In the genomic region with DNA sequence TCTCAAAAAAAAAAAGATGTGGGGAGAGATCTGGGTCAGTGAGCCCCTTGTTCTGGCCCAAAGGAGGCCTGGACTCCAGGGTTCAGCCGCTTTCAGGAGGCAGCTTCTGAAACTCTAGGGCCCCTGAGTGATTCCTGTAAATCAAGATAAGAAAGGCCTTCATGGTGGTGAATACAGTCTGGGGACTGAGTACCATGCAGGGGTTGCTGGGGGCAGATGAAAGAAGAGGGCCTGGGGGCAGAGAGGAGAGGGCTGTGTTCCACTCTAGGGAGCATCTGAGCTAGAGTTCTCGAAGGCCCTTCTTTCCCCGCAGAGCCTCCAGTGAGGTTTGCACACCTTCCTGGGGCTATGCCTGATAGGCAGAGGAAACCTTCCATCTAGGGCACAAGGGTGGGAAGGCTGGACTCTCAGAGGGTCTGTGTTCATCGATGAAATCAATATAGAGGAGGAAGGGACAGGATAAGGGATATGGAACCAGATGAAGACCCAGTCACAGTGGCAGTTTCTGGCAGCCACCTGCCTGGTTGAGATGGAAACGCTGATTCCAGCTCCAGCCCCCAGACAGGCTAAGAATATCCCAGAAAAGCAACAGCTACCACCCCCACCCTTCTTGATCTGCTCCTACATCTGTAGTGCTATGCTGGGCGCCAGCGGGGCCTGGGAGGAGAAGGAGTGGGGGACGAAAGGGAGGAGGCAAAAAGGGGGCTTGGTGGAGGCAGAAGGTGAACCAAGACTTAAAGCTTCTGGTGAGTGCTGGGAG, we compare ENCODE assay signal across 32 cellular contexts. TPM values are rescaled to one million over a fixed set of nuclear protein-coding genes. Genes with fewer than 3 reads are reported as not detected.
"Had no signal": no experiment of that assay in that cellular context is flagged by ENCODE, and none has a peak within 500 bp of the region (broad histone marks: within the 10 kb centered on the region; RNA-seq: fewer than 3 reads in every experiment).

No MANE protein-coding gene starts in this region.

- ATAC-seq: activated CD8-positive, alpha-beta T cell treated with anti-CD3 and anti-CD28 coated beads, Interleukin-2, amount 10 ng/mL, durations not matched to agents 7 days and 5 days; activated T-helper 17 cell treated with anti-CD3 and anti-CD28 coated beads, Interleukin-2, amount 50 U/mL, for 72 hours; foreskin keratinocyte; left ventricle myocardium superior; natural killer cell; pancreas; right lobe of liver; stimulated activated effector memory CD8-positive, alpha-beta T cell treated with anti-CD3 and anti-CD28 coated beads, Interleukin-12 subunit alpha, Interleukin-12 subunit beta, amount 100 ng/mL, for 72 hours; T-helper 17 cell had no signal

- H3K9me3 Mint-ChIP-seq: activated CD4-positive, alpha-beta T cell treated with anti-CD3 and anti-CD28 coated beads, Interleukin-2, amount 10 ng/mL, durations not matched to agents 7 days and 5 days; activated T-cell treated with anti-CD3 and anti-CD28 coated beads, Interleukin-2, amount 50 U/mL, for 24 hours; activated T-helper 17 cell treated with anti-CD3 and anti-CD28 coated beads, Interleukin-2, amount 50 U/mL, for 72 hours; natural killer cell; stimulated activated effector memory CD8-positive, alpha-beta T cell treated with anti-CD3 and anti-CD28 coated beads, Interleukin-12 subunit alpha, Interleukin-12 subunit beta, amount 100 ng/mL, for 72 hours had no signal

- FAIRE-seq: endometrium, pancreas had no signal

- H3K4me3 ChIP-seq: adrenal gland, breast epithelium, pancreas, right lobe of liver, SJSA1, skin epidermis, stomach, thoracic aorta, upper lobe of left lung had no signal

- H3K27ac Mint-ChIP-seq: activated CD4-positive, alpha-beta T cell treated with anti-CD3 and anti-CD28 coated beads, Interleukin-2, amount 10 ng/mL, durations not matched to agents 7 days and 5 days; activated CD8-positive, alpha-beta T cell treated with anti-CD3 and anti-CD28 coated beads, Interleukin-2, amount 10 ng/mL, durations not matched to agents 7 days and 5 days; activated naive CD8-positive, alpha-beta T cell; activated T-cell treated with anti-CD3 and anti-CD28 coated beads, Interleukin-2, amount 50 U/mL, for 24 hours; activated T-helper 17 cell treated with anti-CD3 and anti-CD28 coated beads, Interleukin-2, amount 50 U/mL, for 72 hours; mesothelial cell of epicardium; natural killer cell; stimulated activated effector memory CD8-positive, alpha-beta T cell treated with anti-CD3 and anti-CD28 coated beads, Interleukin-12 subunit alpha, Interleukin-12 subunit beta, amount 100 ng/mL, for 72 hours; T-helper 17 cell had no signal

- H3K4me1 Mint-ChIP-seq: activated T-helper 17 cell treated with anti-CD3 and anti-CD28 coated beads, Interleukin-2, amount 50 U/mL, for 72 hours; natural killer cell; stimulated activated effector memory CD8-positive, alpha-beta T cell treated with anti-CD3 and anti-CD28 coated beads, Interleukin-12 subunit alpha, Interleukin-12 subunit beta, amount 100 ng/mL, for 72 hours had no signal

- H3K4me3 Mint-ChIP-seq: activated CD4-positive, alpha-beta T cell treated with anti-CD3 and anti-CD28 coated beads, Interleukin-2, amount 10 ng/mL, durations not matched to agents 7 days and 5 days; activated CD8-positive, alpha-beta T cell treated with anti-CD3 and anti-CD28 coated beads, Interleukin-2, amount 10 ng/mL, durations not matched to agents 7 days and 5 days; activated naive CD8-positive, alpha-beta T cell; activated T-cell treated with anti-CD3 and anti-CD28 coated beads, Interleukin-2, amount 50 U/mL, for 24 hours; activated T-helper 17 cell treated with anti-CD3 and anti-CD28 coated beads, Interleukin-2, amount 50 U/mL, for 72 hours; mesothelial cell of epicardium; natural killer cell; stimulated activated effector memory CD8-positive, alpha-beta T cell treated with anti-CD3 and anti-CD28 coated beads, Interleukin-12 subunit alpha, Interleukin-12 subunit beta, amount 100 ng/mL, for 72 hours; T-helper 17 cell had no signal

- DNase-seq: activated CD4-positive, alpha-beta T cell treated with anti-CD3 and anti-CD28 coated beads, Interleukin-2, amount 10 ng/mL, durations not matched to agents 7 days and 5 days; activated CD4-positive, CD25-positive, alpha-beta regulatory T cell treated with anti-CD3 and anti-CD28 coated beads, Interleukin-2, amount 50 U/mL, for 72 hours; activated CD8-positive, alpha-beta T cell treated with anti-CD3 and anti-CD28 coated beads, Interleukin-2, amount 10 ng/mL, durations not matched to agents 7 days and 5 days; activated T-cell treated with anti-CD3 and anti-CD28 coated beads, Interleukin-2, amount 50 U/mL, for 24 hours; adrenal gland; effector CD4-positive, alpha-beta T cell; foreskin keratinocyte; kidney glomerular epithelial cell; left ventricle myocardium superior; mammary epithelial cell; natural killer cell; pancreas; stimulated activated CD4-positive, alpha-beta T cell treated with anti-CD3 and anti-CD28 coated beads, Interleukin-2, amount 100 ng/mL, for 24 hours; stomach; SW 1271; T-helper 17 cell; upper lobe of left lung had no signal

- H3K27ac ChIP-seq: adrenal gland, breast epithelium, foreskin keratinocyte, pancreas, right lobe of liver, SJSA1, skin epidermis, stomach, thoracic aorta, upper lobe of left lung, VCaP had no signal

- H3K27me3 ChIP-seq: right lobe of liver had no signal

- H3K36me3 Mint-ChIP-seq: activated naive CD8-positive, alpha-beta T cell; mesothelial cell of epicardium; natural killer cell had no signal

RNA-seq across cellular contexts. Expression of a gene that starts 4.7 kb away (rescaled TPM):
- total RNA-seq: activated CD4-positive, alpha-beta T cell treated with anti-CD3 and anti-CD28 coated beads, Interleukin-2, amount 10 ng/mL, durations not matched to agents 7 days and 5 days; activated CD8-positive, alpha-beta T cell treated with anti-CD3 and anti-CD28 coated beads, Interleukin-2, amount 10 ng/mL, durations not matched to agents 7 days and 5 days; activated T-helper 17 cell treated with anti-CD3 and anti-CD28 coated beads, Interleukin-2, amount 50 U/mL, for 72 hours; breast epithelium; epithelial cell of proximal tubule; foreskin keratinocyte; glomerular endothelial cell; left ventricle myocardium superior; natural killer cell; pulmonary artery endothelial cell; right lobe of liver; SJSA1; T-helper 17 cell; thoracic aorta; upper lobe of left lung had no signal

RNA-seq across cellular contexts. Expression of a gene that starts 30.3 kb away (rescaled TPM):
- total RNA-seq: activated CD4-positive, alpha-beta T cell treated with anti-CD3 and anti-CD28 coated beads, Interleukin-2, amount 10 ng/mL, durations not matched to agents 7 days and 5 days; activated CD8-positive, alpha-beta T cell treated with anti-CD3 and anti-CD28 coated beads, Interleukin-2, amount 10 ng/mL, durations not matched to agents 7 days and 5 days; activated T-helper 17 cell treated with anti-CD3 and anti-CD28 coated beads, Interleukin-2, amount 50 U/mL, for 72 hours; breast epithelium; cerebellum; epithelial cell of proximal tubule; foreskin keratinocyte; glomerular endothelial cell; left ventricle myocardium superior; mammary epithelial cell; natural killer cell; pulmonary artery endothelial cell; right lobe of liver; SJSA1; T-helper 17 cell; thoracic aorta; upper lobe of left lung had no signal

RNA-seq across cellular contexts. Expression of a gene that starts 38.5 kb away (rescaled TPM):
- total RNA-seq: activated CD4-positive, alpha-beta T cell treated with anti-CD3 and anti-CD28 coated beads, Interleukin-2, amount 10 ng/mL, durations not matched to agents 7 days and 5 days; activated CD8-positive, alpha-beta T cell treated with anti-CD3 and anti-CD28 coated beads, Interleukin-2, amount 10 ng/mL, durations not matched to agents 7 days and 5 days; activated T-helper 17 cell treated with anti-CD3 and anti-CD28 coated beads, Interleukin-2, amount 50 U/mL, for 72 hours; breast epithelium; cerebellum; epithelial cell of proximal tubule; foreskin keratinocyte; glomerular endothelial cell; left ventricle myocardium superior; mammary epithelial cell; mesothelial cell of epicardium; natural killer cell; pulmonary artery endothelial cell; right lobe of liver; SJSA1; T-helper 17 cell; thoracic aorta; upper lobe of left lung had no signal
